ENCODE assay signal across 1 cellular context in the genomic region with DNA sequence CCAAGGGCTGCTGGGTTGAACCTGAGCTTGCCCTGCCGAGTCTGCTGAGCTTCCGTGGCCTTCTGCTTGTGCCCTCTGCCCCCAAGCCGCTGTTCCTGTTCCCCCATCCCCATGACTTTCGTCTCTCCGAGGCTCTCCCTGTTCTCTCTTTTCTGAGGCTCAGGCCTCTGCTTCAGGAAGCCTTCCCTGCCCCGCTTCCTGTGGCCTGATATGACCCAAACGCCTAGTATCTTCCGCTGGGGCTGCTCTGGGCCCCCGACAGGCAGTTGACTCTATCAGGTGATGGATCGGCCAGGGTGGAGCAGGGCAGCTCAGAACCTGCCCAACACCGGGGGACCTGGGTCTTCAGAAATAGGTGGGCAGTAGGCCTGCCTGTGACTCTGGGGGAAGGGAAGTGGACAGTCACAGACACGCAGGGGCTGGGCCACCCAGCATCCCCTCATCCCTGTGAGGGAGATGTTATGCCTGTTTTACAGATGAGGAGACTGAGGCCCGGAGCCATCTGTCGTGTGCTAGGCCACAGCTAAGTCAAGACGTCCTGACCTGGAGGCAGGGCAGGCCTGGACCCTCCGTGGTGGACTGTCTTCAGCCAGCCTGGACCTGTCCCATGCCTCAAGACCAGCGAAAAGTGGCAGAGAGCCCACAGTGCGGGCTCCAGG.
A peak's percentile ranks its signal among the peaks of the same experiment; 100 is the strongest.
TF ChIP-seq lines count a peak whose summit lies in the region.

No MANE protein-coding gene starts in this region.

TF ChIP-seq in H1, 55 proteins besides CTCF, POLR2A, EP300 and RAD21:
- no peak for TF ChIP-seq TBP (IDR thresholded peaks at IDR 0.05; ENCODE audit: low read depth, low read length)
- peak; percentile 52 for TF ChIP-seq POLR2AphosphoS5 (IDR thresholded peaks at IDR 0.05; ENCODE audit: low read depth, low read length)
TF ChIP-seq in H1: peak in this region for 1.
